8 cellular contexts compared by ENCODE assay signal in genomic region chr6:79077680-79078056, GRCh38. TPM values are rescaled to one million over a fixed set of nuclear protein-coding genes. Genes with fewer than 3 reads are reported as not detected.
DNase-seq lines count a peak whose midpoint lies in the region; ATAC-seq and TF ChIP-seq lines count a peak whose summit lies in the region.

No MANE protein-coding gene starts in this region.

- H3K27ac ChIP-seq in adipose tissue (ENCODE audit: low read depth, low read length): peak overlapping the region; percentile 84

- ATAC-seq in GM18505 (IDR thresholded peaks at IDR 0.05; ENCODE audit: unreplicated experiment) (peak; percentile 27), HG02884 (IDR thresholded peaks at IDR 0.05; ENCODE audit: unreplicated experiment) (peak; percentile 24)
- peak; percentile 36 for ATAC-seq in stimulated activated naive CD8-positive, alpha-beta T cell treated with anti-CD3 and anti-CD28 coated beads, Interleukin-15, Interleukin-2, amounts not matched to agents 100 U/mL and 50 U/mL, for 24 hours

- no peak for TF ChIP-seq CTCF in AG10803 (conservative IDR thresholded peaks at IDR 0.05; ENCODE audit: low read length)

- 0 to 1% (median 1%) methylated on average over 23 to 53 of the region's 54 CpGs for WGBS in adipose tissue, 3 donors

- no peak for TF ChIP-seq POLR2A in GM18505 (IDR thresholded peaks at IDR 0.05; ENCODE audit: borderline replicate concordance, extremely low read depth, insufficient read depth, insufficient read length)

- DNase-seq in AG10803 (ENCODE audit: low read depth): no peak
- peak; percentile 6 for DNase-seq in NCI-H460 (ENCODE audit: extremely low read depth, low read depth)
- DNase-seq in iPS-NIHi7 (ENCODE audit: extremely low spot score): peak; percentile 31
- peak; percentile 65 for DNase-seq in stimulated activated naive CD8-positive, alpha-beta T cell treated with anti-CD3 and anti-CD28 coated beads, Interleukin-15, Interleukin-2, amounts not matched to agents 100 U/mL and 50 U/mL, for 24 hours
- DNase-seq in NCI-H524 (lab: John Stamatoyannopoulos, UW): no peak

- H3K4me3 ChIP-seq in AG10803 (ENCODE audit: low read length): peak overlapping the region; percentile 82

RNA-seq across cellular contexts. Expression of gene PHIP, which starts 0.4 kb away (rescaled TPM):
- total RNA-seq in NCI-H460 (2014; rRNA removed; shearing (Covaris generic)): 23.1 and 23.6 TPM in 2 replicates
- 14.7 and 25.9 TPM in 2 replicates for polyA plus RNA-seq in NCI-H460 (2014; cell fraction: nucleus; rRNA removed)
- polyA plus RNA-seq in adipose tissue: 1 to 10 TPM; 4.6 to 7.1 (median 5.4) TPM

Comparison
In these comparisons a context has a peak if more than half of its experiments do, and no peak if none do; other contexts are left out.
1. DNase-seq: peak in NCI-H460 (single experiment), iPS-NIHi7 (single experiment) and stimulated activated naive CD8-positive, alpha-beta T cell treated with anti-CD3 and anti-CD28 coated beads, Interleukin-15, Interleukin-2, amounts not matched to agents 100 U/mL and 50 U/mL, for 24 hours (single experiment); none in AG10803 (single experiment) and NCI-H524 (0 of 2).
2. Peak in every context shown above with its lines, with median percentiles within 50 percentile points of each other: ATAC-seq.